In the genomic region with DNA sequence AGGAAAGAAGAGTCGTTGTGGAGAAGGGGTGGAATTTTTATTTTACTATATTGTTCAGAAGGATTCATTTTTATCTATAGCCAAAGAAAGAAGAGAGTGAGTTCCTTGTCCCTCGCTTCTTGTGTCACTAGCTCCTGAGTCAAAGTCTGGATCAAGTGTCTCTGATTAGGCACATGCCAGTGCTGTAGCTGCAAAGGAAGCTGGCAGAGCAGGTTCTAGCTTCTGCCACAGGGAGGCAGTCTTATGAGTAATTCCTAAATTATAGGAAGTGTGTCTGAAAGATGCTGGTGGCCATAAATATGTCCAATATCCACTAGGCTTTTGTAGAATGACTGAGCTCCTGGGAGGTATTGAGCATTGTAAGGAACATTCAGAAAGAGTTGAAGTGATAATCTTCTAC, we compare ENCODE assay signal across 26 cellular contexts.
DNase-seq lines count a peak whose midpoint lies in the region; TF ChIP-seq lines count a peak whose summit lies in the region.
"Had no signal": no experiment of that assay in that cellular context is flagged by ENCODE, and none has a peak within 500 bp of the region (broad histone marks: within the 10 kb centered on the region; RNA-seq: fewer than 3 reads in every experiment).

No MANE protein-coding gene starts in this region.

- no peak overlapping the region for H3K27ac Mint-ChIP-seq in endodermal cell
- H3K27ac Mint-ChIP-seq in activated CD4-positive, alpha-beta memory T cell treated with anti-CD3 and anti-CD28 coated beads, Interleukin-2, amount 10 ng/mL, durations not matched to agents 7 days and 5 days: no peak overlapping the region
- H3K27ac Mint-ChIP-seq: activated naive CD4-positive, alpha-beta T cell treated with anti-CD3 and anti-CD28 coated beads, Interleukin-2, amount 50 U/mL, for 24 hours; activated T-helper 1 cell treated with anti-CD3 and anti-CD28 coated beads, Interleukin-12 subunit alpha, Interleukin-12 subunit beta, Interleukin-2, Interleukin-4 antibody, amounts not matched to agents 30 ng/mL and 10 ng/mL and 1 ng/mL, durations not matched to agents 14 hours and 24 hours and 36 hours; WTC11 had no signal

- peaks cover 4% of the 10 kb centered on the region; the same call in 1 of the 2 replicates for H3K79me2 ChIP-seq in OCI-LY7 (ENCODE audit: insufficient read depth, low read depth, low read length)
- H3K79me2 ChIP-seq: hepatocyte had no signal

- no peak overlapping the region for H3K4me2 ChIP-seq in OCI-LY7 (ENCODE audit: low read length)
- H3K4me2 ChIP-seq: hepatocyte had no signal

- H3K9me3 ChIP-seq in OCI-LY7 (ENCODE audit: low read length) (no peaks in the 10 kb centered on the region), endodermal cell (ENCODE audit: control insufficient read depth, low read length) (no peaks in the 10 kb centered on the region)
- H3K9me3 ChIP-seq: BE2C had no signal

- intact Hi-C loops in OCI-LY7 (cut with micrococcal nuclease; ENCODE audit: unreplicated experiment): no loop called here

- no peaks in the 10 kb centered on the region for H3K9me3 Mint-ChIP-seq in endodermal cell
- no peaks in the 10 kb centered on the region for H3K9me3 Mint-ChIP-seq in activated CD4-positive, alpha-beta memory T cell treated with anti-CD3 and anti-CD28 coated beads, Interleukin-2, amount 10 ng/mL, durations not matched to agents 7 days and 5 days
- H3K9me3 Mint-ChIP-seq: activated naive CD4-positive, alpha-beta T cell treated with anti-CD3 and anti-CD28 coated beads, Interleukin-2, amount 50 U/mL, for 24 hours had no signal

- peaks cover 94% of the 10 kb centered on the region for H3K36me3 ChIP-seq in OCI-LY7 (ENCODE audit: insufficient read depth, low read length)
- no peaks in the 10 kb centered on the region for H3K36me3 ChIP-seq in endodermal cell (ENCODE audit: control insufficient read depth, insufficient read depth, low read length)
- H3K36me3 ChIP-seq: BE2C had no signal

- H3K27ac ChIP-seq in 22Rv1: no peak overlapping the region
- no peak overlapping the region for H3K27ac ChIP-seq in OCI-LY7 (ENCODE audit: low read depth, low read length, poor library complexity, severe bottlenecking)
- no peak overlapping the region for H3K27ac ChIP-seq in endodermal cell (ENCODE audit: low read depth, low read length)
- H3K27ac ChIP-seq: dorsolateral prefrontal cortex, epithelial cell of prostate, hepatocyte had no signal

- no peak overlapping the region for H3K4me3 Mint-ChIP-seq in endodermal cell
- no peak overlapping the region for H3K4me3 Mint-ChIP-seq in activated CD4-positive, alpha-beta memory T cell treated with anti-CD3 and anti-CD28 coated beads, Interleukin-2, amount 10 ng/mL, durations not matched to agents 7 days and 5 days
- H3K4me3 Mint-ChIP-seq: activated naive CD4-positive, alpha-beta T cell treated with anti-CD3 and anti-CD28 coated beads, Interleukin-2, amount 50 U/mL, for 24 hours; activated T-helper 1 cell treated with anti-CD3 and anti-CD28 coated beads, Interleukin-12 subunit alpha, Interleukin-12 subunit beta, Interleukin-2, Interleukin-4 antibody, amounts not matched to agents 30 ng/mL and 10 ng/mL and 1 ng/mL, durations not matched to agents 14 hours and 24 hours and 36 hours; WTC11 had no signal

- no peak overlapping the region for H3K9ac ChIP-seq in endodermal cell (ENCODE audit: extremely low read depth, low read length, poor library complexity, severe bottlenecking)

- TF ChIP-seq CTCF in 22Rv1 (IDR thresholded peaks at IDR 0.05): 0 out of 2 replicates have a peak, but pooled peaks have one; percentile 8
- peak; percentile 14; the same call in 1 of the 2 replicates for TF ChIP-seq CTCF in GM12875 (IDR thresholded peaks at IDR 0.05; ENCODE audit: borderline replicate concordance, insufficient read depth, low read depth, low read length)
- peak; percentile 57 for TF ChIP-seq CTCF in OCI-LY7 (conservative IDR thresholded peaks at IDR 0.05; ENCODE audit: low read length)
- TF ChIP-seq CTCF in endodermal cell (conservative IDR thresholded peaks at IDR 0.05): peak; percentile 55

- BruUV-seq in OCI-LY7 (replicated peaks; lab: Mats Ljungman, UMichigan): no TSS peak

- WGBS in endodermal cell (ENCODE audit: insufficient coverage in 1 of 2, insufficient read length in 1 of 2), 2 experiments: 98% methylated on average over 2 of the region's 2 CpGs; no CpG with 5 or more reads in 1 of the 2 experiments

- H4K20me1 ChIP-seq in OCI-LY7 (ENCODE audit: insufficient read depth, low read length): no peaks in the 10 kb centered on the region

- no peak overlapping the region for H3K4me3 ChIP-seq in GM12875 (ENCODE audit: low read depth, low read length)
- no peak overlapping the region for H3K4me3 ChIP-seq in OCI-LY7 (ENCODE audit: low read depth, low read length, poor library complexity, severe bottlenecking)
- no peak overlapping the region for H3K4me3 ChIP-seq in endodermal cell (ENCODE audit: low read length)
- H3K4me3 ChIP-seq: dorsolateral prefrontal cortex, hepatocyte had no signal

- H3K9me2 ChIP-seq in OCI-LY7 (ENCODE audit: insufficient read depth, low read length): no peaks in the 10 kb centered on the region

- H3K36me3 Mint-ChIP-seq in endodermal cell (ENCODE audit: low read depth): no peaks in the 10 kb centered on the region
- H3K36me3 Mint-ChIP-seq in activated CD4-positive, alpha-beta memory T cell treated with anti-CD3 and anti-CD28 coated beads, Interleukin-2, amount 10 ng/mL, durations not matched to agents 7 days and 5 days (ENCODE audit: low read depth): peaks cover 94% of the 10 kb centered on the region

- CTCF ChIA-PET in OCI-LY7 (lab: Charles Lee; ENCODE audit: unreplicated experiment): no interaction called here
- CTCF ChIA-PET in activated CD4-positive, alpha-beta memory T cell treated with anti-CD3 and anti-CD28 coated beads, Interleukin-2, amount 10 ng/mL, durations not matched to agents 7 days and 5 days (lab: Charles Lee): interaction anchor here (1.0 kb wide), 1 partner anchor 138 kb away, joined by 3 read pairs; the partner anchor contains the start of gene SPDL1

- no peaks in the 10 kb centered on the region for H3K27me3 ChIP-seq in endodermal cell (ENCODE audit: control insufficient read depth, insufficient read depth, low read length, poor library complexity, severe bottlenecking)
- H3K27me3 ChIP-seq: BE2C had no signal

- peaks cover 2% of the 10 kb centered on the region for H3K4me1 Mint-ChIP-seq in endodermal cell
- peaks cover 3% of the 10 kb centered on the region for H3K4me1 Mint-ChIP-seq in activated CD4-positive, alpha-beta memory T cell treated with anti-CD3 and anti-CD28 coated beads, Interleukin-2, amount 10 ng/mL, durations not matched to agents 7 days and 5 days
- H3K4me1 Mint-ChIP-seq: activated naive CD4-positive, alpha-beta T cell treated with anti-CD3 and anti-CD28 coated beads, Interleukin-2, amount 50 U/mL, for 24 hours had no signal

- POLR2A ChIA-PET in OCI-LY7 (lab: Charles Lee): interaction anchor here (1.5 kb wide), 1 partner anchor 12 kb away, joined by 8 read pairs; no protein-coding TSS in a partner anchor
- POLR2A ChIA-PET in activated CD4-positive, alpha-beta memory T cell treated with anti-CD3 and anti-CD28 coated beads, Interleukin-2, amount 10 ng/mL, durations not matched to agents 7 days and 5 days (lab: Charles Lee): no interaction called here

- no peaks in the 10 kb centered on the region for H3K4me1 ChIP-seq in OCI-LY7 (ENCODE audit: insufficient read depth, low read length, poor library complexity, severe bottlenecking)
- H3K4me1 ChIP-seq in endodermal cell (ENCODE audit: control insufficient read depth, insufficient read depth, low read length): no peaks in the 10 kb centered on the region
- H3K4me1 ChIP-seq: BE2C had no signal

- H2AFZ ChIP-seq in OCI-LY7 (ENCODE audit: low read length): no peak overlapping the region
- H2AFZ ChIP-seq: hepatocyte had no signal

- no peak for DNase-seq in OCI-LY7 (ENCODE audit: low spot score)
- DNase-seq in endodermal cell: no peak
- no peak for DNase-seq in anterior cingulate cortex (lab: John Stamatoyannopoulos, UW)
- DNase-seq in NCI-H2227 (lab: John Stamatoyannopoulos, UW; ENCODE audit: unreplicated experiment): no peak
- no peak for DNase-seq in NCI-H1694 treated with DMSO at 0.1 percent for 48 hours (lab: John Stamatoyannopoulos, UW)
- DNase-seq in activated CD4-positive, alpha-beta memory T cell treated with anti-CD3 and anti-CD28 coated beads, Interleukin-2, amount 10 ng/mL, durations not matched to agents 7 days and 5 days: no peak
- DNase-seq: aorta; BE2C; caudate nucleus; COR-L47; DMS79; dorsolateral prefrontal cortex; mesendoderm; MV-4-11; NCI-H2171; NCI-H524 treated with DMSO at 0.1 percent for 48 hours; nucleus accumbens; stimulated activated CD4-positive, alpha-beta T cell treated with anti-CD3 and anti-CD28 coated beads, Interleukin-1b, Interleukin-23, amount 100 ng/mL, for 48 hours; T-helper 9 cell had no signal

- H3K27me3 Mint-ChIP-seq in endodermal cell (ENCODE audit: insufficient read depth): peaks cover 2% of the 10 kb centered on the region
- H3K27me3 Mint-ChIP-seq in activated CD4-positive, alpha-beta memory T cell treated with anti-CD3 and anti-CD28 coated beads, Interleukin-2, amount 10 ng/mL, durations not matched to agents 7 days and 5 days: no peaks in the 10 kb centered on the region
- H3K27me3 Mint-ChIP-seq: activated naive CD4-positive, alpha-beta T cell treated with anti-CD3 and anti-CD28 coated beads, Interleukin-2, amount 50 U/mL, for 24 hours had no signal
